Comparison of ENCODE assay signal across 1 cellular context in the genomic region with DNA sequence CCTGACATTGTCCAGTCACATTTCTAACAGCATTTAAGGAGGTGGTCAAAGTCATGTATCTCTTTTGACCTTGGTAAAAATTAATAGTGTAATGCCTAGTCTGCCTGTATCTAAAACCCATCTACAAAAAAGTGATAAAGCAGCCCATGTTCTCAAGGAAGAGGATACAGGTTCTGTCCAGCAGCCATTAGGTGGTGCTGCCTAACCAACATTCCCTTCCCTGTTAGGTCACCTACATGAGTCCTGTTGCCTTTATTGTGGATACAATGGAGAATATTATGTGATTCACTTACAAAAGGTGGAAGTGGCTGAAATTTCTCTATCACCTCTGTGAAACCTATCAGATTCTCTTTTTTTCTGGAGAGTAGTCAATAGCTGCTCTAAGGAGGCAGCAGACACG.
TF ChIP-seq lines count a peak whose summit lies in the region.

No MANE protein-coding gene starts in this region.

TF ChIP-seq in GM12878, 131 proteins besides CTCF, POLR2A, EP300 and RAD21:
- TF ChIP-seq, protein P1, sequence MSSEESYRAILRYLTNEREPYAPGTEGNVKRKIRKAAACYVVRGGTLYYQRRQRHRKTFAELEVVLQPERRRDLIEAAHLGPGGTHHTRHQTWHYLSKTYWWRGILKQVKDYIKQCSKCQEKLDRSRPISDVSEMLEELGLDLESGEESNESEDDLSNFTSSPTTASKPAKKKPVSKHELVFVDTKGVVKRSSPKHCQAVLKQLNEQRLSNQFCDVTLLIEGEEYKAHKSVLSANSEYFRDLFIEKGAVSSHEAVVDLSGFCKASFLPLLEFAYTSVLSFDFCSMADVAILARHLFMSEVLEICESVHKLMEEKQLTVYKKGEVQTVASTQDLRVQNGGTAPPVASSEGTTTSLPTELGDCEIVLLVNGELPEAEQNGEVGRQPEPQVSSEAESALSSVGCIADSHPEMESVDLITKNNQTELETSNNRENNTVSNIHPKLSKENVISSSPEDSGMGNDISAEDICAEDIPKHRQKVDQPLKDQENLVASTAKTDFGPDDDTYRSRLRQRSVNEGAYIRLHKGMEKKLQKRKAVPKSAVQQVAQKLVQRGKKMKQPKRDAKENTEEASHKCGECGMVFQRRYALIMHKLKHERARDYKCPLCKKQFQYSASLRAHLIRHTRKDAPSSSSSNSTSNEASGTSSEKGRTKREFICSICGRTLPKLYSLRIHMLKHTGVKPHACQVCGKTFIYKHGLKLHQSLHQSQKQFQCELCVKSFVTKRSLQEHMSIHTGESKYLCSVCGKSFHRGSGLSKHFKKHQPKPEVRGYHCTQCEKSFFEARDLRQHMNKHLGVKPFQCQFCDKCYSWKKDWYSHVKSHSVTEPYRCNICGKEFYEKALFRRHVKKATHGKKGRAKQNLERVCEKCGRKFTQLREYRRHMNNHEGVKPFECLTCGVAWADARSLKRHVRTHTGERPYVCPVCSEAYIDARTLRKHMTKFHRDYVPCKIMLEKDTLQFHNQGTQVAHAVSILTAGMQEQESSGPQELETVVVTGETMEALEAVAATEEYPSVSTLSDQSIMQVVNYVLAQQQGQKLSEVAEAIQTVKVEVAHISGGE (CRISPR knock-in tag; IDR thresholded peaks at IDR 0.05), result no peak
- TF ChIP-seq SMC3 (IDR thresholded peaks at IDR 0.05; ENCODE audit: borderline replicate concordance, low read length), result peak; percentile 73
- 0 out of 2 replicates have a peak, but pooled peaks have one; percentile 22 for TF ChIP-seq YY1 (IDR thresholded peaks at IDR 0.05; ENCODE audit: low read depth, low read length)
